Comparison of ENCODE assay signal across 21 cellular contexts in genomic region chrX:290476-291166, GRCh38.
"Had no signal": no experiment of that assay in that cellular context is flagged by ENCODE, and none has a peak within 500 bp of the region (broad histone marks: within the 10 kb centered on the region; RNA-seq: fewer than 3 reads in every experiment).

No MANE protein-coding gene starts in this region.

- H3K4me1 ChIP-seq: foreskin keratinocyte, psoas muscle, thyroid gland, vagina had no signal

- H3K27ac ChIP-seq: brain microvascular endothelial cell, foreskin keratinocyte, psoas muscle, SK-N-MC, thyroid gland, vagina had no signal

- ATAC-seq: activated CD4-positive, CD25-positive, alpha-beta regulatory T cell treated with anti-CD3 and anti-CD28 coated beads, Interleukin-2, amount 50 U/mL, for 24 hours; activated CD8-positive, alpha-beta T cell treated with anti-CD3 and anti-CD28 coated beads for 36 hours; activated T-cell treated with anti-CD3 and anti-CD28 coated beads, Interleukin-2, amount 50 U/mL, for 72 hours; foreskin keratinocyte; psoas muscle; stimulated activated effector memory CD8-positive, alpha-beta T cell treated with anti-CD3 and anti-CD28 coated beads, Interleukin-12 subunit alpha, Interleukin-12 subunit beta, amount 100 ng/mL, for 72 hours; T-cell had no signal

- H3K36me3 ChIP-seq: thyroid gland had no signal

- H3K9me3 ChIP-seq: psoas muscle, thyroid gland, vagina had no signal

- DNase-seq: activated CD8-positive, alpha-beta memory T cell treated with anti-CD3 and anti-CD28 coated beads, Interleukin-2, amount 50 U/mL, for 48 hours; activated CD8-positive, alpha-beta T cell treated with anti-CD3 and anti-CD28 coated beads for 36 hours; activated naive CD8-positive, alpha-beta T cell treated with anti-CD3 and anti-CD28 coated beads, Interleukin-2, amount 10 ng/mL, durations not matched to agents 7 days and 5 days; activated T-cell treated with anti-CD3 and anti-CD28 coated beads, Interleukin-2, amount 50 U/mL, for 72 hours; brain microvascular endothelial cell; effector memory CD4-positive, alpha-beta T cell; foreskin keratinocyte; glutamatergic neuron; occipital lobe; psoas muscle; stimulated activated CD4-positive, alpha-beta T cell treated with anti-CD3 and anti-CD28 coated beads, Interleukin-12 subunit alpha, Interleukin-12 subunit beta, amount 100 ng/mL, for 4 hours; stimulated activated CD4-positive, alpha-beta T cell treated with anti-CD3 and anti-CD28 coated beads, Interleukin-2, amount 100 ng/mL, for 24 hours; T-cell; T-helper 9 cell had no signal

- H3K4me3 Mint-ChIP-seq: activated CD8-positive, alpha-beta T cell treated with anti-CD3 and anti-CD28 coated beads for 36 hours; activated naive CD8-positive, alpha-beta T cell treated with anti-CD3 and anti-CD28 coated beads, Interleukin-2, amount 10 ng/mL, durations not matched to agents 7 days and 5 days; activated T-cell treated with anti-CD3 and anti-CD28 coated beads, Interleukin-2, amount 50 U/mL, for 72 hours; dendritic cell treated with granulocyte-macrophage colony-stimulating factor and Interleukin-4, amounts not matched to agents 40 ng/mL and 50 ng/mL, for 4 days; nephron; stimulated activated effector memory CD8-positive, alpha-beta T cell treated with anti-CD3 and anti-CD28 coated beads, Interleukin-12 subunit alpha, Interleukin-12 subunit beta, amount 100 ng/mL, for 72 hours; T-cell had no signal

- H3K9me3 Mint-ChIP-seq: activated CD8-positive, alpha-beta T cell treated with anti-CD3 and anti-CD28 coated beads for 36 hours; activated naive CD8-positive, alpha-beta T cell treated with anti-CD3 and anti-CD28 coated beads, Interleukin-2, amount 10 ng/mL, durations not matched to agents 7 days and 5 days; activated T-cell treated with anti-CD3 and anti-CD28 coated beads, Interleukin-2, amount 50 U/mL, for 72 hours; dendritic cell treated with granulocyte-macrophage colony-stimulating factor and Interleukin-4, amounts not matched to agents 40 ng/mL and 50 ng/mL, for 4 days; nephron; stimulated activated effector memory CD8-positive, alpha-beta T cell treated with anti-CD3 and anti-CD28 coated beads, Interleukin-12 subunit alpha, Interleukin-12 subunit beta, amount 100 ng/mL, for 72 hours; T-cell had no signal

- H3K27me3 Mint-ChIP-seq: activated CD8-positive, alpha-beta T cell treated with anti-CD3 and anti-CD28 coated beads for 36 hours; activated naive CD8-positive, alpha-beta T cell treated with anti-CD3 and anti-CD28 coated beads, Interleukin-2, amount 10 ng/mL, durations not matched to agents 7 days and 5 days; dendritic cell treated with granulocyte-macrophage colony-stimulating factor and Interleukin-4, amounts not matched to agents 40 ng/mL and 50 ng/mL, for 4 days; T-cell had no signal

- H3K27me3 ChIP-seq: brain microvascular endothelial cell, foreskin keratinocyte, thyroid gland, vagina had no signal

- H3K27ac Mint-ChIP-seq: activated CD8-positive, alpha-beta T cell treated with anti-CD3 and anti-CD28 coated beads for 36 hours; activated naive CD8-positive, alpha-beta T cell treated with anti-CD3 and anti-CD28 coated beads, Interleukin-2, amount 10 ng/mL, durations not matched to agents 7 days and 5 days; activated T-cell treated with anti-CD3 and anti-CD28 coated beads, Interleukin-2, amount 50 U/mL, for 72 hours; dendritic cell treated with granulocyte-macrophage colony-stimulating factor and Interleukin-4, amounts not matched to agents 40 ng/mL and 50 ng/mL, for 4 days; nephron; stimulated activated effector memory CD8-positive, alpha-beta T cell treated with anti-CD3 and anti-CD28 coated beads, Interleukin-12 subunit alpha, Interleukin-12 subunit beta, amount 100 ng/mL, for 72 hours; T-cell had no signal

- H3K4me3 ChIP-seq: psoas muscle, SK-N-MC, thyroid gland, vagina had no signal
